9 cellular contexts compared by ENCODE assay signal in the genomic region with DNA sequence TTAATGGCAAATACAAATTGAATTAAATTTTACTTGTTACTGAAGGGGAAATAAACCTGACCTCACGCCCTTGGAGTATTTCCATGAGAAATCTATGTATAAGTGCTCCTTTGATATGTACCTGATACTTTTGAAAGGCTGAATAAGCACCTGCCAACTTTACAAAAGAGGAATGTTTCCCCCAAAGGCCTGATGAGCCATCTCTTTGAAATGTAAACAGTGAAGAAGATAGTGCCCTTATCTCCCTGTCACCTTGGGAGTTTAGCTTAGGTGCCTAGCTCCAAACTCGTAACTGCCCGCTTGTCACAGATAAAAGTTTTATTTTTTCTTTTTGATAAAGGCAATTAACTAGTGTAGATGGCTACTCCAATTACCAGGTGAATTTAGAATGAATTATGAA. TPM values are rescaled to one million over a fixed set of nuclear protein-coding genes. Genes with fewer than 3 reads are reported as not detected.
DNase-seq lines count a peak whose midpoint lies in the region; ATAC-seq and TF ChIP-seq lines count a peak whose summit lies in the region.
"Had no signal": no experiment of that assay in that cellular context is flagged by ENCODE, and none has a peak within 500 bp of the region (broad histone marks: within the 10 kb centered on the region; RNA-seq: fewer than 3 reads in every experiment).

No MANE protein-coding gene starts in this region.

- H3K27ac ChIP-seq in PC-3 (ENCODE audit: low read length), result no peak overlapping the region

- no peak overlapping the region for H3K27ac Mint-ChIP-seq in activated CD8-positive, alpha-beta memory T cell treated with anti-CD3 and anti-CD28 coated beads, Interleukin-2, amount 10 ng/mL, durations not matched to agents 7 days and 5 days
- H3K27ac Mint-ChIP-seq in stimulated activated effector memory CD8-positive, alpha-beta T cell treated with anti-CD3 and anti-CD28 coated beads, Interleukin-12 subunit alpha, Interleukin-12 subunit beta, amount 100 ng/mL, for 72 hours, result no peak overlapping the region

- H3K4me1 ChIP-seq in PC-3 (ENCODE audit: insufficient read depth, low read length), result peaks cover 16% of the 10 kb centered on the region

- no peaks in the 10 kb centered on the region for H3F3A ChIP-seq in PC-3 (ENCODE audit: low read length, unreplicated experiment)

- no peak overlapping the region for H2AFZ ChIP-seq in PC-3 (ENCODE audit: low read length)

- BruUV-seq in PC-3 (replicated peaks; lab: Mats Ljungman, UMichigan), result no TSS peak

- no peak for DNase-seq in activated CD8-positive, alpha-beta memory T cell treated with anti-CD3 and anti-CD28 coated beads, Interleukin-2, amount 10 ng/mL, durations not matched to agents 7 days and 5 days
- DNase-seq in activated CD8-positive, alpha-beta memory T cell treated with anti-CD3 and anti-CD28 coated beads for 24 hours, result no peak
- no peak for DNase-seq in PC-3
- DNase-seq in foreskin fibroblast, result no peak
- DNase-seq in stimulated activated effector memory CD8-positive, alpha-beta T cell treated with anti-CD3 and anti-CD28 coated beads, Interleukin-12 subunit alpha, Interleukin-12 subunit beta, amount 100 ng/mL, for 72 hours (ENCODE audit: low spot score in 2 of 2), result no peak
- DNase-seq in C1 segment of cervical spinal cord (lab: John Stamatoyannopoulos, UW), result no peak
- no peak for DNase-seq in amygdala (lab: John Stamatoyannopoulos, UW)
- DNase-seq: NCI-H187 treated with DMSO at 0.1 percent for 48 hours had no signal

- peaks cover 4% of the 10 kb centered on the region; the same call in 1 of the 2 replicates for H3K27me3 ChIP-seq in PC-3 (ENCODE audit: low read length)

- CTCF ChIA-PET in activated CD8-positive, alpha-beta memory T cell treated with anti-CD3 and anti-CD28 coated beads, Interleukin-2, amount 10 ng/mL, durations not matched to agents 7 days and 5 days (lab: Charles Lee), result interaction anchor here (1.1 to 9.6 kb wide), 2 partner anchors 12 to 39 kb away, joined by 3 to 109 read pairs; a partner anchor contains a TSS
- CTCF ChIA-PET in PC-3 (lab: Charles Lee), result interaction anchor here (0.6 to 1.1 kb wide), 2 partner anchors 13 to 15 kb away, joined by 3 read pairs; no protein-coding TSS in a partner anchor

- H3K27me3 Mint-ChIP-seq in activated CD8-positive, alpha-beta memory T cell treated with anti-CD3 and anti-CD28 coated beads, Interleukin-2, amount 10 ng/mL, durations not matched to agents 7 days and 5 days, result peaks cover 31% of the 10 kb centered on the region

- H3K9me3 Mint-ChIP-seq in activated CD8-positive, alpha-beta memory T cell treated with anti-CD3 and anti-CD28 coated beads, Interleukin-2, amount 10 ng/mL, durations not matched to agents 7 days and 5 days (ENCODE audit: low read depth), result no peaks in the 10 kb centered on the region
- no peaks in the 10 kb centered on the region for H3K9me3 Mint-ChIP-seq in stimulated activated effector memory CD8-positive, alpha-beta T cell treated with anti-CD3 and anti-CD28 coated beads, Interleukin-12 subunit alpha, Interleukin-12 subunit beta, amount 100 ng/mL, for 72 hours

- H3K79me2 ChIP-seq in PC-3 (ENCODE audit: low read length), result peaks cover 18% of the 10 kb centered on the region

- peak overlapping the region; percentile 96 for H3K4me3 Mint-ChIP-seq in activated CD8-positive, alpha-beta memory T cell treated with anti-CD3 and anti-CD28 coated beads, Interleukin-2, amount 10 ng/mL, durations not matched to agents 7 days and 5 days
- peak overlapping the region; percentile 100 for H3K4me3 Mint-ChIP-seq in stimulated activated effector memory CD8-positive, alpha-beta T cell treated with anti-CD3 and anti-CD28 coated beads, Interleukin-12 subunit alpha, Interleukin-12 subunit beta, amount 100 ng/mL, for 72 hours

- H3K9me2 ChIP-seq in PC-3 (replicated peaks; ENCODE audit: low read length), result no peaks in the 10 kb centered on the region

- no peak for ATAC-seq in activated CD8-positive, alpha-beta memory T cell treated with anti-CD3 and anti-CD28 coated beads, Interleukin-2, amount 10 ng/mL, durations not matched to agents 7 days and 5 days
- no peak for ATAC-seq in PC-3
- no peak for ATAC-seq in stimulated activated effector memory CD8-positive, alpha-beta T cell treated with anti-CD3 and anti-CD28 coated beads, Interleukin-12 subunit alpha, Interleukin-12 subunit beta, amount 100 ng/mL, for 72 hours
- ATAC-seq in GM21423 (IDR thresholded peaks at IDR 0.05; ENCODE audit: unreplicated experiment), result no peak

- no peak overlapping the region for H3K9ac ChIP-seq in PC-3 (ENCODE audit: low read length)

- no peak overlapping the region for H3K4me3 ChIP-seq in PC-3 (ENCODE audit: low read length)
- H3K4me3 ChIP-seq in foreskin fibroblast (ENCODE audit: low read depth in 1 of 2, low read length in 2 of 2), result peak overlapping the region; percentile 96 to 97

- H3K36me3 ChIP-seq in PC-3 (ENCODE audit: low read depth, low read length), result no peaks in the 10 kb centered on the region

- H4K20me1 ChIP-seq in PC-3 (ENCODE audit: low read length), result no peaks in the 10 kb centered on the region

- H3K36me3 Mint-ChIP-seq in activated CD8-positive, alpha-beta memory T cell treated with anti-CD3 and anti-CD28 coated beads, Interleukin-2, amount 10 ng/mL, durations not matched to agents 7 days and 5 days, result peaks cover 5% of the 10 kb centered on the region
- peaks cover 9% of the 10 kb centered on the region for H3K36me3 Mint-ChIP-seq in stimulated activated effector memory CD8-positive, alpha-beta T cell treated with anti-CD3 and anti-CD28 coated beads, Interleukin-12 subunit alpha, Interleukin-12 subunit beta, amount 100 ng/mL, for 72 hours

- TF ChIP-seq CTCF in PC-3 (conservative IDR thresholded peaks at IDR 0.05; ENCODE audit: low read depth, low read length) (no peak), foreskin fibroblast (IDR thresholded peaks at IDR 0.05; ENCODE audit: low read depth, low read length) (no peak)

- H3K4me1 Mint-ChIP-seq in activated CD8-positive, alpha-beta memory T cell treated with anti-CD3 and anti-CD28 coated beads, Interleukin-2, amount 10 ng/mL, durations not matched to agents 7 days and 5 days, result peaks cover 20% of the 10 kb centered on the region
- peaks cover 18% of the 10 kb centered on the region for H3K4me1 Mint-ChIP-seq in stimulated activated effector memory CD8-positive, alpha-beta T cell treated with anti-CD3 and anti-CD28 coated beads, Interleukin-12 subunit alpha, Interleukin-12 subunit beta, amount 100 ng/mL, for 72 hours

- intact Hi-C loops in PC-3 (cut with micrococcal nuclease), result loop anchor here (1.0 kb wide), 1 partner anchor 39 kb away; a partner anchor contains a TSS

- POLR2A ChIA-PET in PC-3 (lab: Charles Lee; ENCODE audit: unreplicated experiment), result no interaction called here

- H3K9me3 ChIP-seq in PC-3 (ENCODE audit: low read length), result no peaks in the 10 kb centered on the region

- peak overlapping the region; percentile 95; the same call in 1 of the 2 replicates for H3K4me2 ChIP-seq in PC-3 (ENCODE audit: low read length)

RNA-seq across cellular contexts. Expression of a gene that starts 1.1 kb away (rescaled TPM):
- 10 to 100 TPM in 1 of 2 experiments, 1 to 10 TPM in 1; 7.0 to 10.3 TPM for total RNA-seq in activated CD8-positive, alpha-beta memory T cell treated with anti-CD3 and anti-CD28 coated beads, Interleukin-2, amount 10 ng/mL, durations not matched to agents 7 days and 5 days
- total RNA-seq in PC-3 (2014; rRNA removed), result 7.7 and 8.2 TPM in 2 replicates

RNA-seq across cellular contexts. Expression of a gene that starts 26.6 kb away (rescaled TPM):
- not detected for total RNA-seq in activated CD8-positive, alpha-beta memory T cell treated with anti-CD3 and anti-CD28 coated beads, Interleukin-2, amount 10 ng/mL, durations not matched to agents 7 days and 5 days
- not detected in 2 replicates for total RNA-seq in PC-3 (2014; rRNA removed)

RNA-seq across cellular contexts. Expression of a gene that starts 39.2 kb away (rescaled TPM):
- total RNA-seq in activated CD8-positive, alpha-beta memory T cell treated with anti-CD3 and anti-CD28 coated beads, Interleukin-2, amount 10 ng/mL, durations not matched to agents 7 days and 5 days, result 100 to 1,000 TPM; 335 to 391 TPM
- total RNA-seq in PC-3 (2014; rRNA removed), result 664 and 677 TPM in 2 replicates
